ENCODE assay signal across 10 cellular contexts in genomic region chr2:197306024-197306690, GRCh38. TPM values are rescaled to one million over a fixed set of nuclear protein-coding genes. Genes with fewer than 3 reads are reported as not detected.
DNase-seq lines count a peak whose midpoint lies in the region; ATAC-seq and TF ChIP-seq lines count a peak whose summit lies in the region.
"Had no signal": no experiment of that assay in that cellular context is flagged by ENCODE, and none has a peak within 500 bp of the region (broad histone marks: within the 10 kb centered on the region; RNA-seq: fewer than 3 reads in every experiment).

No MANE protein-coding gene starts in this region.

- no peak for ATAC-seq in activated T-cell treated with anti-CD3 and anti-CD28 coated beads, Interleukin-2, amount 50 U/mL, for 4 hours

- H3K4me3 ChIP-seq in SK-N-MC (no peak overlapping the region), osteoblast (ENCODE audit: insufficient read depth, low read length) (no peak overlapping the region), SK-N-SH (ENCODE audit: low read depth in 2 of 2, low read length in 1 of 2) (no peak overlapping the region)

- peaks cover 7% of the 10 kb centered on the region for H3F3A ChIP-seq in SK-N-SH (replicated peaks; ENCODE audit: insufficient read depth)

- TF ChIP-seq CTCF in osteoblast (IDR thresholded peaks at IDR 0.05; ENCODE audit: extremely low read depth, low read depth, low read length), result no peak
- TF ChIP-seq CTCF in SK-N-SH (IDR thresholded peaks at IDR 0.05), result no peak

- H3K9me3 Mint-ChIP-seq in activated T-cell treated with anti-CD3 and anti-CD28 coated beads, Interleukin-2, amount 50 U/mL, for 4 hours, result no peaks in the 10 kb centered on the region

- H3K27me3 ChIP-seq in osteoblast (ENCODE audit: insufficient read depth, low read length) (no peaks in the 10 kb centered on the region), SK-N-SH (ENCODE audit: insufficient read depth) (no peaks in the 10 kb centered on the region)

- no peaks in the 10 kb centered on the region for H3K27me3 Mint-ChIP-seq in activated T-cell treated with anti-CD3 and anti-CD28 coated beads, Interleukin-2, amount 50 U/mL, for 4 hours (ENCODE audit: low read depth)

- H3K9ac ChIP-seq in SK-N-MC (ENCODE audit: insufficient read length) (peak overlapping the region; percentile 17), SK-N-SH (no peak overlapping the region)

- H3K36me3 Mint-ChIP-seq in activated T-cell treated with anti-CD3 and anti-CD28 coated beads, Interleukin-2, amount 50 U/mL, for 4 hours (ENCODE audit: insufficient read depth), result peaks cover 18% of the 10 kb centered on the region

- H3K27ac ChIP-seq in SK-N-MC (no peak overlapping the region), temporal lobe (ENCODE audit: low read depth, low read length) (peak overlapping the region; percentile 15), osteoblast (ENCODE audit: low read depth, low read length) (no peak overlapping the region), SK-N-SH (ENCODE audit: low read depth in 2 of 2, low read length in 1 of 2) (peak overlapping the region in 1 of 2 experiments; percentile 66; a peak in 2 of 4 replicates)

- H3K36me3 ChIP-seq in SK-N-MC (ENCODE audit: insufficient read depth, low read length) (no peaks in the 10 kb centered on the region), osteoblast (ENCODE audit: insufficient read depth, low read length) (no peaks in the 10 kb centered on the region), SK-N-SH (replicated peaks in 1 of 2; ENCODE audit: control insufficient read depth in 1 of 2, insufficient read depth in 2 of 2, low read length in 1 of 2) (peaks cover 0 to 9% of the 10 kb centered on the region in 2 experiments)

- H2AFZ ChIP-seq in osteoblast (ENCODE audit: low read length) (no peak overlapping the region), SK-N-SH (ENCODE audit: low read depth) (no peak overlapping the region)

- CTCF ChIA-PET in SK-N-SH (lab: Yijun Ruan, JAX), result interaction anchor here (0.6 to 6.2 kb wide), 10 partner anchors 10 to 197 kb away, joined by 3 to 55 read pairs (median 4); no protein-coding TSS in a partner anchor

- H3K9me2 ChIP-seq in SK-N-SH, result no peaks in the 10 kb centered on the region

- WGBS in SK-N-SH (ENCODE audit: low lambda C conversion rate), result 92% methylated on average over 5 of the region's 5 CpGs

- DNase-seq in activated T-cell treated with anti-CD3 and anti-CD28 coated beads, Interleukin-2, amount 50 U/mL, for 4 hours, result no peak
- DNase-seq in activated T-cell treated with anti-CD3 and anti-CD28 coated beads, Interleukin-2, amount 50 U/mL, for 1 hour, result no peak
- no peak for DNase-seq in SK-N-MC (ENCODE audit: low read depth, low spot score)
- peak; percentile 12 for DNase-seq in kidney tubule cell (ENCODE audit: low spot score)
- no peak for DNase-seq in osteoblast (ENCODE audit: insufficient read length, low spot score, missing footprints)
- no peak for DNase-seq in ureter (ENCODE audit: low spot score)
- DNase-seq in SK-N-SH, result no peak
- DNase-seq: kidney, NCI-H1048 had no signal

- H3K79me2 ChIP-seq in osteoblast (ENCODE audit: insufficient read depth, low read length) (peaks cover 33% of the 10 kb centered on the region), SK-N-SH (ENCODE audit: insufficient read depth) (no peaks in the 10 kb centered on the region)

- H3K4me2 ChIP-seq in osteoblast (ENCODE audit: insufficient read depth, low read length) (no peak overlapping the region), SK-N-SH (no peak overlapping the region)

- H3K4me1 Mint-ChIP-seq in activated T-cell treated with anti-CD3 and anti-CD28 coated beads, Interleukin-2, amount 50 U/mL, for 4 hours (ENCODE audit: low read depth), result peaks cover 79% of the 10 kb centered on the region

- POLR2A ChIA-PET in SK-N-SH (lab: Yijun Ruan, JAX), result interaction anchor here (1.3 kb wide), 1 partner anchor 29 kb away, joined by 3 read pairs; no protein-coding TSS in a partner anchor

- H3K4me3 Mint-ChIP-seq in activated T-cell treated with anti-CD3 and anti-CD28 coated beads, Interleukin-2, amount 50 U/mL, for 4 hours, result peak overlapping the region; percentile 94

- H3K4me1 ChIP-seq in osteoblast (ENCODE audit: insufficient read depth, low read length), result peaks cover 3% of the 10 kb centered on the region
- H3K4me1 ChIP-seq in SK-N-SH (ENCODE audit: control insufficient read depth in 1 of 2, insufficient read depth in 2 of 2, low read depth in 1 of 2, low read length in 1 of 2), result peaks cover 1 to 26% of the 10 kb centered on the region in 2 experiments; a peak in 3 of 4 replicates

- H3K9me3 ChIP-seq in SK-N-MC (ENCODE audit: low read depth, low read length), result no peaks in the 10 kb centered on the region
- H3K9me3 ChIP-seq in osteoblast (ENCODE audit: low read depth, low read length), result no peaks in the 10 kb centered on the region
- H3K9me3 ChIP-seq in SK-N-SH, result no peaks in the 10 kb centered on the region

- peaks cover under 1% of the 10 kb centered on the region for H4K20me1 ChIP-seq in osteoblast (ENCODE audit: insufficient read depth, low read length)
- no peaks in the 10 kb centered on the region for H4K20me1 ChIP-seq in SK-N-SH (ENCODE audit: insufficient read depth)

- no peak for TF ChIP-seq RAD21 in SK-N-SH (IDR thresholded peaks at IDR 0.05; ENCODE audit: low read length)

- no peak for TF ChIP-seq EP300 in SK-N-SH (IDR thresholded peaks at IDR 0.05; ENCODE audit: borderline replicate concordance in 1 of 2, low read depth in 1 of 2, low read length in 1 of 2)

TF ChIP-seq in SK-N-SH, 30 proteins besides CTCF, POLR2A, EP300 and RAD21:
- TF ChIP-seq REST (IDR thresholded peaks at IDR 0.05; ENCODE audit: low read depth, low read length) (no peak), TAF1 (IDR thresholded peaks at IDR 0.05; ENCODE audit: borderline replicate concordance, low read depth, low read length) (no peak), CHD2 (IDR thresholded peaks at IDR 0.05; ENCODE audit: low read length, partially characterized antibody) (no peak), YY1 (IDR thresholded peaks at IDR 0.05; ENCODE audit: low read depth) (no peak), MXI1 (IDR thresholded peaks at IDR 0.05; ENCODE audit: low read depth, low read length) (no peak), RFX5 (IDR thresholded peaks at IDR 0.05; ENCODE audit: low read length) (no peak), JUND (IDR thresholded peaks at IDR 0.05) (no peak), EZH2phosphoT487 (IDR thresholded peaks at IDR 0.05; ENCODE audit: borderline replicate concordance, low read depth) (no peak), GATA2 (CRISPR knock-in tag; IDR thresholded peaks at IDR 0.05) (no peak), NRF1 (IDR thresholded peaks at IDR 0.05; ENCODE audit: low read depth, low read length) (no peak), USF2 (IDR thresholded peaks at IDR 0.05; ENCODE audit: borderline replicate concordance, low read depth, low read length) (no peak), RCOR1 (IDR thresholded peaks at IDR 0.05; ENCODE audit: low read length) (no peak), PBX3 (IDR thresholded peaks at IDR 0.05) (no peak), FOXJ3 (CRISPR knock-in tag; IDR thresholded peaks at IDR 0.05) (no peak), SMC3 (IDR thresholded peaks at IDR 0.05; ENCODE audit: low read depth, low read length) (no peak)

RNA-seq across cellular contexts. Expression of gene ANKRD44, which starts 4.4 kb away (rescaled TPM):
- 10 to 100 TPM; 75.0 to 91.5 (median 78.3) TPM for total RNA-seq in activated T-cell treated with anti-CD3 and anti-CD28 coated beads, Interleukin-2, amount 50 U/mL, for 4 hours
- total RNA-seq in temporal lobe, result 74.3 TPM
- total RNA-seq in osteoblast, result 44.5 and 56.3 TPM in 2 replicates
- total RNA-seq in ureter, result 36.1 TPM
- polyA plus RNA-seq in SK-N-SH (2012; rRNA removed), result 12.3 and 12.5 TPM in 2 replicates
- 6.8 and 7.0 TPM in 2 replicates for polyA plus RNA-seq in SK-N-SH (2012; cell fraction: cytosol; rRNA removed)
- polyA plus RNA-seq in SK-N-SH (2012; cell fraction: nucleus; rRNA removed), result 23.4 and 77.4 TPM in 2 replicates
